16 cellular contexts compared by ENCODE assay signal in genomic region chr16:57637424-57637823, GRCh38. TPM values are rescaled to one million over a fixed set of nuclear protein-coding genes. Genes with fewer than 3 reads are reported as not detected.
A peak's percentile ranks its signal among the peaks of the same experiment; 100 is the strongest.
DNase-seq lines count a peak whose midpoint lies in the region; ATAC-seq and TF ChIP-seq lines count a peak whose summit lies in the region.
"Had no signal": no experiment of that assay in that cellular context is flagged by ENCODE, and none has a peak within 500 bp of the region (broad histone marks: within the 10 kb centered on the region; RNA-seq: fewer than 3 reads in every experiment).

No MANE protein-coding gene starts in this region.

- H3K4me1 ChIP-seq in tibial nerve: peaks cover 0 to 74% (median 58%) of the 10 kb centered on the region in 4 donors

- H3K9me3 ChIP-seq in neural cell (ENCODE audit: low read length) (no peaks in the 10 kb centered on the region), tibial nerve (no peaks in the 10 kb centered on the region)
- H3K9me3 ChIP-seq: mucosa of descending colon had no signal

- TF ChIP-seq EP300 in neural cell (conservative IDR thresholded peaks at IDR 0.05; ENCODE audit: poor library complexity, severe bottlenecking): no peak
- TF ChIP-seq EP300 in tibial nerve (IDR thresholded peaks at IDR 0.05): peak; percentile 60 to 79

- intact Hi-C loops in Right ventricle myocardium inferior (cut with DNase I): loop anchor here (1.0 kb wide), 1 partner anchor 9 kb away; no protein-coding TSS in a partner anchor

- 12% methylated on average over 8 of the region's 8 CpGs for WGBS in tibial nerve, 2 donors

- TF ChIP-seq CTCF in neural cell (IDR thresholded peaks at IDR 0.05; ENCODE audit: poor library complexity, severe bottlenecking) (no peak), tibial nerve (IDR thresholded peaks at IDR 0.05) (no peak)

- no peak for TF ChIP-seq RAD21 in neural cell (conservative IDR thresholded peaks at IDR 0.05)

- H3K36me3 ChIP-seq in neural cell (ENCODE audit: insufficient read depth, low read length) (no peaks in the 10 kb centered on the region), tibial nerve (no peaks in the 10 kb centered on the region)
- H3K36me3 ChIP-seq: cardiac muscle cell had no signal

- H4K20me1 ChIP-seq in neural cell (ENCODE audit: insufficient read depth): peaks cover 5% of the 10 kb centered on the region

- H3F3A ChIP-seq in neural cell (ENCODE audit: insufficient read depth, low read length, poor library complexity, severe bottlenecking): no peaks in the 10 kb centered on the region

- H3K27ac ChIP-seq in neural cell (ENCODE audit: low read length) (no peak overlapping the region), tibial nerve (peak overlapping the region; percentile 70 to 95 (median 80))
- H3K27ac ChIP-seq: cardiac muscle cell, SK-N-MC had no signal

- H3K4me3 ChIP-seq in neural cell (ENCODE audit: low read length) (no peak overlapping the region), tibial nerve (no peak overlapping the region)
- H3K4me3 ChIP-seq: cardiac muscle cell, mucosa of descending colon, SK-N-MC had no signal

- ATAC-seq in Right ventricle myocardium inferior (peak; percentile 15), left lobe of liver (no peak), GM19463 (IDR thresholded peaks at IDR 0.05; ENCODE audit: unreplicated experiment) (no peak)
- ATAC-seq: mucosa of descending colon had no signal

- peaks cover 42% of the 10 kb centered on the region for H3K79me2 ChIP-seq in neural cell (replicated peaks; ENCODE audit: insufficient read depth, low read length)

- H3K27me3 ChIP-seq in neural cell (ENCODE audit: insufficient read depth, low read depth, low read length) (no peaks in the 10 kb centered on the region), tibial nerve (no peaks in the 10 kb centered on the region)
- H3K27me3 ChIP-seq: cardiac muscle cell had no signal

- DNase-seq in NCI-H1694 (lab: John Stamatoyannopoulos, UW): peak; percentile 40
- DNase-seq in NCI-H1694 treated with DMSO at 0.1 percent for 48 hours (lab: John Stamatoyannopoulos, UW): no peak
- no peak for DNase-seq in Right ventricle myocardium inferior (ENCODE audit: missing footprints)
- DNase-seq in tibial nerve (ENCODE audit: low spot score in 2 of 2): peak; percentile 16 to 39
- no peak for DNase-seq in left lobe of liver (ENCODE audit: low spot score)
- no peak for DNase-seq in NCI-H510A treated with DMSO at 0.1 percent for 48 hours (lab: John Stamatoyannopoulos, UW)
- DNase-seq: activated CD4-positive, CD25-positive, alpha-beta regulatory T cell; mucosa of descending colon; NCI-H345; stimulated activated CD8-positive, alpha-beta memory T cell treated with anti-CD3 and anti-CD28 coated beads, Interleukin-4, amount 100 ng/mL, for 48 hours had no signal

- no peak for TF ChIP-seq POLR2A in tibial nerve (IDR thresholded peaks at IDR 0.05)

- H3K9ac ChIP-seq in neural cell (ENCODE audit: low read length): peak overlapping the region; percentile 38

- H2AFZ ChIP-seq in neural cell (ENCODE audit: low read depth, low read length): no peak overlapping the region

- H3K4me2 ChIP-seq in neural cell (ENCODE audit: low read length): no peak overlapping the region

- no peaks in the 10 kb centered on the region for H3K9me2 ChIP-seq in neural cell (ENCODE audit: insufficient read depth, low read length)

TF ChIP-seq in neural cell, 6 proteins besides CTCF, POLR2A, EP300 and RAD21:
- no peak for TF ChIP-seq EZH2 (IDR thresholded peaks at IDR 0.05; ENCODE audit: borderline replicate concordance, insufficient read depth, low read length, poor library complexity, severe bottlenecking)
- no peak for TF ChIP-seq TAF1 (IDR thresholded peaks at IDR 0.05; ENCODE audit: low read depth)
- TF ChIP-seq SMC3 (conservative IDR thresholded peaks at IDR 0.05; ENCODE audit: poor library complexity): no peak
- no peak for TF ChIP-seq MXI1 (conservative IDR thresholded peaks at IDR 0.05; ENCODE audit: poor library complexity, severe bottlenecking)
- TF ChIP-seq POLR2AphosphoS5 (IDR thresholded peaks at IDR 0.05): no peak
- no peak for TF ChIP-seq REST (IDR thresholded peaks at IDR 0.05; ENCODE audit: borderline replicate concordance)

RNA-seq across cellular contexts. Expression of gene ADGRG1, which starts 9.0 kb away (rescaled TPM):
- 23.1 TPM for total RNA-seq in Right ventricle myocardium inferior
- 80.6 and 86.8 TPM in 2 replicates for polyA plus RNA-seq in neural cell
- 122 and 124 TPM in 2 replicates for polyA minus RNA-seq in neural cell
- total RNA-seq in tibial nerve: 10 to 100 TPM in 3 of 4 donors, 1 to 10 TPM in 1; 9.0 to 59.4 (median 41.8) TPM
- 5.1 TPM for total RNA-seq in left lobe of liver
- total RNA-seq: cardiac muscle cell had no signal

RNA-seq across cellular contexts. Expression of gene ADGRG3, which starts 30.7 kb away (rescaled TPM):
- total RNA-seq in Right ventricle myocardium inferior (0.87 TPM), tibial nerve (1 to 10 TPM in 1 of 4 donors, under 1 TPM in 2, not detected in 1; 0.21 to 1.8 (median 0.90) TPM), left lobe of liver (0.43 TPM)
- 0.62 and 0.86 TPM in 2 replicates for polyA plus RNA-seq in neural cell
- 0.49 TPM in 1 of 2 replicates, not detected in the other for polyA minus RNA-seq in neural cell
- total RNA-seq: A172; activated T-helper 1 cell treated with anti-CD3 and anti-CD28 coated beads, Interleukin-12 subunit alpha, Interleukin-12 subunit beta, Interleukin-2, Interleukin-4 antibody, amounts not matched to agents 30 ng/mL and 10 ng/mL and 1 ng/mL, durations not matched to agents 14 hours and 24 hours and 36 hours; cardiac muscle cell had no signal
- polyA plus RNA-seq: cardiac muscle cell had no signal

RNA-seq across cellular contexts. Expression of gene DRC7, which starts 57.2 kb away (rescaled TPM):
- total RNA-seq in Right ventricle myocardium inferior (not detected), tibial nerve (1 to 10 TPM in 1 of 4 donors, under 1 TPM in 1, not detected in 2; 0.22 to 2.1 TPM), left lobe of liver (0.50 TPM)
- polyA plus RNA-seq in neural cell: 0.10 and 1.4 TPM in 2 replicates
- polyA minus RNA-seq in neural cell: 0.49 and 0.69 TPM in 2 replicates
- total RNA-seq: A172; activated T-helper 1 cell treated with anti-CD3 and anti-CD28 coated beads, Interleukin-12 subunit alpha, Interleukin-12 subunit beta, Interleukin-2, Interleukin-4 antibody, amounts not matched to agents 30 ng/mL and 10 ng/mL and 1 ng/mL, durations not matched to agents 14 hours and 24 hours and 36 hours; mucosa of descending colon had no signal

Comparison
In these comparisons a context has a peak if more than half of its experiments do, and no peak if none do; other contexts are left out.
1. DNase-seq: peak in NCI-H1694 (single experiment) and tibial nerve (2 of 2); none in NCI-H1694 treated with DMSO at 0.1 percent for 48 hours (single experiment), Right ventricle myocardium inferior (single experiment), left lobe of liver (single experiment) and NCI-H510A treated with DMSO at 0.1 percent for 48 hours (single experiment).